ENCODE assay signal across 9 cellular contexts in the genomic region with DNA sequence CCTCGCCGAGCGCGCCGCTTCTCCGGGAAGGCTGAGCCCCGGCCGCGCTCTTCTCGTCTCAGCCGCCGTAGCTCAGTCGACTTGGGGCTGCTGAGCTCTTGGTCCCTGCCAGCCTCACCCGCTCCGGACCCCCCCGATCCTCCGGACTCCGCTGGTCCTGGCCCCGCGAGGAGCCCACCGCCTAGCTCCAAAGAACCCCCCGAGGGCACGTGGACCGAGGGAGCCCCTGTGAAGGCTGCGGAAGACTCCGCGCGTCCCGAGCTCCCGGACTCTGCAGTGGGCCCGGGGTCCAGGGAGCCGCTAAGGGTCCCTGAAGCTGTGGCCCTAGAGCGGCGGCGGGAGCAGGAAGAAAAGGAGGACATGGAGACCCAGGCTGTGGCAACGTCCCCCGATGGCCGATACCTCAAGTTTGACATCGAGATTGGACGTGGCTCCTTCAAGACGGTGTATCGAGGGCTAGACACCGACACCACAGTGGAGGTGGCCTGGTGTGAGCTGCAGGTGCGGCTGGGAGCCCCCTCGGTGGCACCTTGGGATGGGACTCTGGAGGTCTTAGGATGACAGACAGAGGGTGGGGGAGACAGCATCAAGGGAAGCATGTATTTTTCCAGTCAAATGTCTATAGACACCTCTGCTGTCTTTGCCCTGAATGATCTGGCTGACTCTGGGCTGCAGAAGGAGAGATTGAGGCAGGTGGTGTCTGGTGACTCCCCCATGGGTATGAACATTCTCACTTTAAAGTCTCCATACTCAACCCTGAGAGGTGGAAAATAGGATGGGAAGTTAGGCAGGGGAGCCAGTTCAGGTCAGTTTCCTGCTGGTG. TPM values are rescaled to one million over a fixed set of nuclear protein-coding genes. Genes with fewer than 3 reads are reported as not detected.
DNase-seq lines count a peak whose midpoint lies in the region; ATAC-seq, FAIRE-seq and TF ChIP-seq lines count a peak whose summit lies in the region.
"Had no signal": no experiment of that assay in that cellular context is flagged by ENCODE, and none has a peak within 500 bp of the region (broad histone marks: within the 10 kb centered on the region; RNA-seq: fewer than 3 reads in every experiment).

No MANE protein-coding gene starts in this region.

- no peaks in the 10 kb centered on the region for H3K9me3 ChIP-seq in CD8-positive, alpha-beta memory T cell (ENCODE audit: low read length)
- H3K9me3 ChIP-seq in gastroesophageal sphincter (no peaks in the 10 kb centered on the region), pancreas (no peaks in the 10 kb centered on the region)

- peaks cover 0 to 4% (median 0%) of the 10 kb centered on the region in 5 donors for H3K9me3 Mint-ChIP-seq in CD8-positive, alpha-beta memory T cell

- TF ChIP-seq EP300 in gastroesophageal sphincter (IDR thresholded peaks at IDR 0.05) = no peak

- H3K4me3 ChIP-seq in CD8-positive, alpha-beta memory T cell (ENCODE audit: low read length) = peak overlapping the region; percentile 22
- H3K4me3 ChIP-seq in gastroesophageal sphincter = peak overlapping the region; percentile 30 to 55
- peak overlapping the region in 2 of 4 donors; percentile 14 to 39 for H3K4me3 ChIP-seq in pancreas

- no peak for DNase-seq in CD8-positive, alpha-beta memory T cell
- DNase-seq in pancreas = peak in 1 of 6 donors; percentile 72
- no peak for DNase-seq in activated CD4-positive, alpha-beta T cell treated with anti-CD3 and anti-CD28 coated beads for 48 hours
- no peak for DNase-seq in NCI-H2081 treated with DMSO at 0.1 percent for 48 hours (lab: John Stamatoyannopoulos, UW)
- DNase-seq in activated gamma-delta T cell treated with Interleukin-2 at 50 U/mL for 16 hours = no peak
- DNase-seq: NCI-H2029 treated with DMSO at 0.1 percent for 48 hours had no signal

- H3K27me3 Mint-ChIP-seq in CD8-positive, alpha-beta memory T cell = peaks cover 33 to 54% of the 10 kb centered on the region in 2 donors

- peak overlapping the region in 2 of 8 donors; percentile 55 to 60 for H3K27ac Mint-ChIP-seq in CD8-positive, alpha-beta memory T cell

- TF ChIP-seq POLR2A in gastroesophageal sphincter (IDR thresholded peaks at IDR 0.05) = no peak

- FAIRE-seq in pancreas (lab: Jason Lieb, UNC) = no peak

- POLR2A ChIA-PET in CD8-positive, alpha-beta memory T cell (lab: Charles Lee) = no interaction called here

- CTCF ChIA-PET in CD8-positive, alpha-beta memory T cell (lab: Charles Lee) = interaction anchor here (1.2 to 1.3 kb wide), 2 partner anchors 14 to 18 kb away, joined by 3 to 4 read pairs; no protein-coding TSS in a partner anchor

- peak overlapping the region in 2 of 7 donors; percentile 43 to 58 for H3K4me3 Mint-ChIP-seq in CD8-positive, alpha-beta memory T cell

- H3K36me3 Mint-ChIP-seq in CD8-positive, alpha-beta memory T cell = peaks cover 18 to 35% (median 19%) of the 10 kb centered on the region in 3 donors

- peaks cover 22% of the 10 kb centered on the region for H3K36me3 ChIP-seq in CD8-positive, alpha-beta memory T cell (ENCODE audit: insufficient read depth, low read length)
- H3K36me3 ChIP-seq in gastroesophageal sphincter (peaks cover 0 to 38% of the 10 kb centered on the region in 2 donors), pancreas (peaks cover 0 to 29% (median 13%) of the 10 kb centered on the region in 3 donors)

- intact Hi-C loops in pancreas (cut with DNase I) = no loop called here

- peaks cover 43% of the 10 kb centered on the region for H3K27me3 ChIP-seq in CD8-positive, alpha-beta memory T cell (ENCODE audit: insufficient read depth, low read length, poor library complexity, severe bottlenecking)
- H3K27me3 ChIP-seq in gastroesophageal sphincter (peaks cover 58% of the 10 kb centered on the region), pancreas (peaks cover 0 to 8% (median 2%) of the 10 kb centered on the region in 4 donors)

- H3K4me1 Mint-ChIP-seq in CD8-positive, alpha-beta memory T cell = peaks cover 17 to 49% (median 23%) of the 10 kb centered on the region in 3 donors

- ATAC-seq in SK-N-SH treated with all-trans-retinoic acid at 6 μM for 48 hours = peak; percentile 36
- peak; percentile 32 for ATAC-seq in gastroesophageal sphincter
- ATAC-seq in pancreas = peak in 3 of 4 donors; percentile 29 to 40 (median 37)
- no peak for ATAC-seq in HG02852 (IDR thresholded peaks at IDR 0.05; ENCODE audit: unreplicated experiment)

- H3K27ac ChIP-seq in CD8-positive, alpha-beta memory T cell (ENCODE audit: low read depth, low read length) = peak overlapping the region; percentile 65
- peak overlapping the region in 3 of 4 donors; percentile 65 to 76 (median 68) for H3K27ac ChIP-seq in gastroesophageal sphincter
- no peak overlapping the region for H3K27ac ChIP-seq in pancreas

- WGBS in gastroesophageal sphincter (ENCODE audit: low coverage in 1 of 2), 2 donors = 33% methylated on average over 1 of the region's 45 CpGs; no CpG with 5 or more reads in 1 of the 2 donors
- 9 to 10% methylated on average over 39 to 45 of the region's 45 CpGs for WGBS in pancreas, 2 donors

- TF ChIP-seq CTCF in gastroesophageal sphincter (IDR thresholded peaks at IDR 0.05) (no peak), pancreas (IDR thresholded peaks at IDR 0.05) (no peak)

- H3K4me1 ChIP-seq in CD8-positive, alpha-beta memory T cell (ENCODE audit: insufficient read depth, low read length) = peaks cover 13% of the 10 kb centered on the region
- H3K4me1 ChIP-seq in gastroesophageal sphincter = peaks cover 0 to 61% (median 6%) of the 10 kb centered on the region in 3 donors
- H3K4me1 ChIP-seq in pancreas = peaks cover 0 to 9% (median 0%) of the 10 kb centered on the region in 3 donors

TF ChIP-seq in SK-N-SH treated with all-trans-retinoic acid at 6 μM for 48 hours, 23 proteins besides CTCF, POLR2A, EP300 and RAD21:
- TF ChIP-seq BACH2 (CRISPR knock-in tag; IDR thresholded peaks at IDR 0.05; ENCODE audit: borderline replicate concordance) = no peak
- no peak for TF ChIP-seq ZNF8 (CRISPR knock-in tag; IDR thresholded peaks at IDR 0.05)
- TF ChIP-seq, protein P1, sequence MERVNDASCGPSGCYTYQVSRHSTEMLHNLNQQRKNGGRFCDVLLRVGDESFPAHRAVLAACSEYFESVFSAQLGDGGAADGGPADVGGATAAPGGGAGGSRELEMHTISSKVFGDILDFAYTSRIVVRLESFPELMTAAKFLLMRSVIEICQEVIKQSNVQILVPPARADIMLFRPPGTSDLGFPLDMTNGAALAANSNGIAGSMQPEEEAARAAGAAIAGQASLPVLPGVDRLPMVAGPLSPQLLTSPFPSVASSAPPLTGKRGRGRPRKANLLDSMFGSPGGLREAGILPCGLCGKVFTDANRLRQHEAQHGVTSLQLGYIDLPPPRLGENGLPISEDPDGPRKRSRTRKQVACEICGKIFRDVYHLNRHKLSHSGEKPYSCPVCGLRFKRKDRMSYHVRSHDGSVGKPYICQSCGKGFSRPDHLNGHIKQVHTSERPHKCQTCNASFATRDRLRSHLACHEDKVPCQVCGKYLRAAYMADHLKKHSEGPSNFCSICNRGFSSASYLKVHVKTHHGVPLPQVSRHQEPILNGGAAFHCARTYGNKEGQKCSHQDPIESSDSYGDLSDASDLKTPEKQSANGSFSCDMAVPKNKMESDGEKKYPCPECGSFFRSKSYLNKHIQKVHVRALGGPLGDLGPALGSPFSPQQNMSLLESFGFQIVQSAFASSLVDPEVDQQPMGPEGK (CRISPR knock-in tag; IDR thresholded peaks at IDR 0.05; ENCODE audit: borderline replicate concordance) = peak; percentile 17; the same call in 1 of the 2 replicates
- TF ChIP-seq ISL1 (CRISPR knock-in tag; IDR thresholded peaks at IDR 0.05) = no peak

RNA-seq across cellular contexts. Expression of a gene that starts 0.6 kb away (rescaled TPM):
- under 1 TPM; 0.18 to 0.55 TPM for total RNA-seq in CD8-positive, alpha-beta memory T cell
- not detected for polyA plus RNA-seq in CD8-positive, alpha-beta memory T cell
- total RNA-seq in gastroesophageal sphincter (1 to 10 TPM in 3 of 4 donors, under 1 TPM in 1; 0.78 to 6.7 (median 1.6) TPM), pancreas (under 1 TPM; 0.19 to 0.87 (median 0.51) TPM)
- polyA plus RNA-seq in pancreas = 1 to 10 TPM; 1.1 to 4.7 TPM

RNA-seq across cellular contexts. Expression of a gene that starts 7.8 kb away (rescaled TPM):
- 100 to 1,000 TPM; 101 to 108 TPM for total RNA-seq in CD8-positive, alpha-beta memory T cell
- polyA plus RNA-seq in CD8-positive, alpha-beta memory T cell = 63.8 TPM
- total RNA-seq in gastroesophageal sphincter (10 to 100 TPM; 43.1 to 64.0 (median 44.8) TPM), pancreas (10 to 100 TPM; 18.1 to 30.7 (median 26.0) TPM)
- polyA plus RNA-seq in pancreas = 10 to 100 TPM; 24.6 to 46.9 TPM

RNA-seq across cellular contexts. Expression of a gene that starts 17.5 kb away (rescaled TPM):
- total RNA-seq in CD8-positive, alpha-beta memory T cell = 10 to 100 TPM; 55.5 to 60.8 TPM
- 132 TPM for polyA plus RNA-seq in CD8-positive, alpha-beta memory T cell
- total RNA-seq in gastroesophageal sphincter (10 to 100 TPM; 55.3 to 81.4 (median 66.8) TPM), pancreas (10 to 100 TPM; 48.1 to 73.6 (median 64.7) TPM)
- 100 to 1,000 TPM; 107 to 130 TPM for polyA plus RNA-seq in pancreas

RNA-seq across cellular contexts. Expression of a gene that starts 17.6 kb away (rescaled TPM):
- total RNA-seq in CD8-positive, alpha-beta memory T cell = not detected
- 0.15 TPM for polyA plus RNA-seq in CD8-positive, alpha-beta memory T cell
- total RNA-seq in gastroesophageal sphincter (under 1 TPM in 3 of 4 donors, not detected in 1; 0.20 to 0.93 (median 0.78) TPM), pancreas (under 1 TPM; 0.13 to 0.78 (median 0.55) TPM)
- under 1 TPM; 0.19 to 0.47 TPM for polyA plus RNA-seq in pancreas

RNA-seq across cellular contexts. Expression of a gene that starts 20.0 kb away (rescaled TPM):
- total RNA-seq in CD8-positive, alpha-beta memory T cell = not detected
- polyA plus RNA-seq in CD8-positive, alpha-beta memory T cell = not detected
- total RNA-seq in gastroesophageal sphincter (10 to 100 TPM in 3 of 4 donors, 1 to 10 TPM in 1; 4.0 to 27.4 (median 21.5) TPM), pancreas (1 to 10 TPM; 2.4 to 9.2 (median 4.7) TPM)
- 10 to 100 TPM; 15.9 to 26.5 TPM for polyA plus RNA-seq in pancreas

Comparison
In these comparisons a context has a peak if more than half of its experiments do, and no peak if none do; other contexts are left out.
1. H3K27ac ChIP-seq: peak in CD8-positive, alpha-beta memory T cell (single experiment) and gastroesophageal sphincter (3 of 4); none in pancreas (0 of 4).